ENCODE assay signal across 10 cellular contexts in the genomic region with DNA sequence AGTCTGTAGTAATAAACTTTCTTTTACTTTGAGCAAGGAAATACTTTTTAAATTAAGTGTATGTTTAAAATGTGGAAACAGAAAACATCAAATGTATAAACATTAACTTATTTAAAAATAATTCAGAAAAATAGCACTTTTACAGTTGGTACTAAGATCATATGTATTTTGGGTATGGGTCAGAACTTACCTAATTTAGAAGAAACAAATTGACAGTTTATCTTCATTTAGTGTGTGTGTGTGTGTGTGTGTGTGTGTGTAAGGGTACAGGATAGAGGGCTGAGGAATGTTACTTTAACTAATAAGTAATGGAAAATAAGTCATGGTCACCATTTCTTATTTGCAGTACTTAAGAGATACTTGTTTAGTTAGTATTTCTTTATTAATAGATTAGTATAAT. TPM values are rescaled to one million over a fixed set of nuclear protein-coding genes. Genes with fewer than 3 reads are reported as not detected.
A peak's percentile ranks its signal among the peaks of the same experiment; 100 is the strongest.
DNase-seq lines count a peak whose midpoint lies in the region; ATAC-seq and TF ChIP-seq lines count a peak whose summit lies in the region.
"Had no signal": no experiment of that assay in that cellular context is flagged by ENCODE, and none has a peak within 500 bp of the region (broad histone marks: within the 10 kb centered on the region; RNA-seq: fewer than 3 reads in every experiment).

No MANE protein-coding gene starts in this region.

- POLR2A ChIA-PET in OCI-LY7 (lab: Charles Lee), result interaction anchor here (1.3 kb wide), 1 partner anchor 286 kb away, joined by 4 read pairs; no protein-coding TSS in a partner anchor

- H3K27ac ChIP-seq in DND-41 (ENCODE audit: low read length) (no peak overlapping the region; the same call in 1 of the 2 replicates), OCI-LY7 (ENCODE audit: low read depth, low read length, poor library complexity, severe bottlenecking) (no peak overlapping the region), osteoblast (ENCODE audit: low read depth, low read length) (no peak overlapping the region)

- H3K4me3 ChIP-seq in DND-41 (ENCODE audit: low read depth in 1 of 2, low read length in 2 of 2) (peak overlapping the region; percentile 2 to 79; a peak in 2 of 4 replicates), OCI-LY7 (ENCODE audit: low read depth, low read length, poor library complexity, severe bottlenecking) (peak overlapping the region; percentile 88), endocrine pancreas (ENCODE audit: control insufficient read depth, insufficient read depth, low read length) (peak overlapping the region; percentile 98), osteoblast (ENCODE audit: insufficient read depth, low read length) (peak overlapping the region; percentile 76)

- H2AFZ ChIP-seq in DND-41 (ENCODE audit: low read depth, low read length) (no peak overlapping the region), OCI-LY7 (ENCODE audit: low read length) (no peak overlapping the region), osteoblast (ENCODE audit: low read length) (no peak overlapping the region)

- no peak for TF ChIP-seq CTCF in DND-41 (IDR thresholded peaks at IDR 0.05; ENCODE audit: borderline replicate concordance, extremely low read depth, low read length, poor library complexity, severe bottlenecking)
- no peak for TF ChIP-seq CTCF in OCI-LY7 (conservative IDR thresholded peaks at IDR 0.05; ENCODE audit: low read length)
- TF ChIP-seq CTCF in osteoblast (IDR thresholded peaks at IDR 0.05; ENCODE audit: extremely low read depth, low read depth, low read length), result no peak

- no peaks in the 10 kb centered on the region for H3K9me2 ChIP-seq in OCI-LY7 (ENCODE audit: insufficient read depth, low read length)

- H3K9ac ChIP-seq in DND-41 (ENCODE audit: low read depth, low read length) (peak overlapping the region; percentile 86), endocrine pancreas (ENCODE audit: control insufficient read depth, insufficient read depth, low read length) (no peak overlapping the region)

- intact Hi-C loops in OCI-LY7 (cut with micrococcal nuclease; ENCODE audit: unreplicated experiment), result no loop called here

- BruUV-seq in OCI-LY7 (replicated peaks; lab: Mats Ljungman, UMichigan), result no TSS peak

- peak overlapping the region; percentile 97 for H3K4me2 ChIP-seq in DND-41 (ENCODE audit: insufficient read depth, low read length)
- peak overlapping the region; percentile 94 for H3K4me2 ChIP-seq in OCI-LY7 (ENCODE audit: low read length)
- peak overlapping the region; percentile 99 for H3K4me2 ChIP-seq in osteoblast (ENCODE audit: insufficient read depth, low read length)

- no peak for ATAC-seq in DND-41 (ENCODE audit: insufficient read depth, low read depth)
- ATAC-seq in HG02885 (IDR thresholded peaks at IDR 0.05; ENCODE audit: poor library complexity, unreplicated experiment), result no peak

- H3K4me1 ChIP-seq in DND-41 (ENCODE audit: insufficient read depth, low read length), result peaks cover 64% of the 10 kb centered on the region
- peaks cover 21% of the 10 kb centered on the region for H3K4me1 ChIP-seq in OCI-LY7 (ENCODE audit: insufficient read depth, low read length, poor library complexity, severe bottlenecking)
- peaks cover 9% of the 10 kb centered on the region for H3K4me1 ChIP-seq in endocrine pancreas (ENCODE audit: control insufficient read depth, insufficient read depth, low read length)
- H3K4me1 ChIP-seq in osteoblast (ENCODE audit: insufficient read depth, low read length), result peaks cover 15% of the 10 kb centered on the region

- DNase-seq in DND-41 (no peak), OCI-LY7 (ENCODE audit: low spot score) (no peak), osteoblast (ENCODE audit: insufficient read length, low spot score, missing footprints) (no peak), NCI-H774 (lab: John Stamatoyannopoulos, UW) (no peak), kidney glomerular epithelial cell (lab: John Stamatoyannopoulos, UW) (no peak), erythroblast (lab: John Stamatoyannopoulos, UW) (no peak)
- DNase-seq: activated naive CD4-positive, alpha-beta T cell treated with Interleukin-2 at 50 U/mL for 16 hours; GOT3 had no signal

- TF ChIP-seq POLR2A in erythroblast (IDR thresholded peaks at IDR 0.05; ENCODE audit: low read length), result no peak

- H3K79me2 ChIP-seq in DND-41 (ENCODE audit: insufficient read depth, low read length) (peaks cover 86% of the 10 kb centered on the region), OCI-LY7 (ENCODE audit: insufficient read depth, low read depth, low read length) (peaks cover 89% of the 10 kb centered on the region), osteoblast (ENCODE audit: insufficient read depth, low read length) (peaks cover 78% of the 10 kb centered on the region)

- H3K36me3 ChIP-seq in DND-41 (ENCODE audit: insufficient read depth, low read length) (no peaks in the 10 kb centered on the region), OCI-LY7 (ENCODE audit: insufficient read depth, low read length) (no peaks in the 10 kb centered on the region), endocrine pancreas (ENCODE audit: control insufficient read depth, insufficient read depth, low read length) (no peaks in the 10 kb centered on the region), osteoblast (ENCODE audit: insufficient read depth, low read length) (no peaks in the 10 kb centered on the region)

- CTCF ChIA-PET in OCI-LY7 (lab: Charles Lee; ENCODE audit: unreplicated experiment), result no interaction called here

- H3K27me3 ChIP-seq in DND-41 (ENCODE audit: insufficient read depth, low read length, poor library complexity), result no peaks in the 10 kb centered on the region
- H3K27me3 ChIP-seq in endocrine pancreas (ENCODE audit: control insufficient read depth, insufficient read depth, low read length), result no peaks in the 10 kb centered on the region
- H3K27me3 ChIP-seq in osteoblast (ENCODE audit: insufficient read depth, low read length), result no peaks in the 10 kb centered on the region

- H4K20me1 ChIP-seq in DND-41 (ENCODE audit: insufficient read depth, low read length) (peaks cover 13% of the 10 kb centered on the region; the same call in 1 of the 2 replicates), OCI-LY7 (ENCODE audit: insufficient read depth, low read length) (peaks cover 30% of the 10 kb centered on the region), osteoblast (ENCODE audit: insufficient read depth, low read length) (peaks cover 26% of the 10 kb centered on the region)

- H3K9me3 ChIP-seq in DND-41 (ENCODE audit: insufficient read depth, low read length, severe bottlenecking) (no peaks in the 10 kb centered on the region), OCI-LY7 (ENCODE audit: low read length) (no peaks in the 10 kb centered on the region), endocrine pancreas (ENCODE audit: control insufficient read depth, low read length) (no peaks in the 10 kb centered on the region), osteoblast (ENCODE audit: low read depth, low read length) (no peaks in the 10 kb centered on the region)

RNA-seq across cellular contexts. Expression of a gene that starts 3.3 kb away (rescaled TPM):
- 16.1 and 18.9 TPM in 2 replicates for total RNA-seq in OCI-LY7 (2014; rRNA removed; shearing (Covaris generic))
- total RNA-seq in OCI-LY7 (2022) (27.5 and 31.2 TPM in 2 replicates), osteoblast (51.0 and 52.5 TPM in 2 replicates)

Comparison
In these comparisons a context has a peak if more than half of its experiments do, and no peak if none do; other contexts are left out.
1. H3K4me3 ChIP-seq: peak in every context shown above with its lines; median percentile 98 in endocrine pancreas; 88 in OCI-LY7; 76 in osteoblast; 40 in DND-41.